ENCODE assay signal across 8 cellular contexts in genomic region chr17:76104140-76104895, GRCh38. TPM values are rescaled to one million over a fixed set of nuclear protein-coding genes. Genes with fewer than 3 reads are reported as not detected.
DNase-seq lines count a peak whose midpoint lies in the region; ATAC-seq and TF ChIP-seq lines count a peak whose summit lies in the region.

No MANE protein-coding gene starts in this region.

- H3K9ac ChIP-seq in skeletal muscle tissue (ENCODE audit: low read depth in 1 of 3, low read length in 3 of 3): peak overlapping the region; percentile 71 to 91 (median 83)

- TF ChIP-seq CTCF in VCaP (conservative IDR thresholded peaks at IDR 0.05): no peak
- TF ChIP-seq CTCF in heart right ventricle (IDR thresholded peaks at IDR 0.05): no peak

- ATAC-seq in heart right ventricle (peak in 3 of 8 donors; percentile 5 to 51 (median 12)), GM18520 (IDR thresholded peaks at IDR 0.05; ENCODE audit: unreplicated experiment) (no peak)

- H3K4me1 ChIP-seq in heart right ventricle (peaks cover 8 to 31% (median 21%) of the 10 kb centered on the region in 9 donors), skeletal muscle tissue (ENCODE audit: control insufficient read depth in 3 of 3, insufficient read depth in 3 of 3, low read length in 3 of 3) (peaks cover 15 to 19% (median 16%) of the 10 kb centered on the region in 3 donors)

- intact Hi-C loops in heart right ventricle (cut with DNase I): loop anchor here in 2 of 10 donors (10.0 kb wide), 2 partner anchors 290 to 300 kb away; no protein-coding TSS in a partner anchor

- H3K27ac ChIP-seq in VCaP (peak overlapping the region; percentile 87), heart right ventricle (peak overlapping the region; percentile 53 to 93 (median 86)), skeletal muscle tissue (ENCODE audit: low read depth, low read length) (peak overlapping the region; percentile 69)

- DNase-seq in H7: peak; percentile 59
- DNase-seq in heart right ventricle: no peak
- no peak for DNase-seq in HuH-7 (ENCODE audit: low spot score)
- no peak for DNase-seq in NAMALWA (ENCODE audit: low spot score)
- no peak for DNase-seq in stimulated activated naive CD4-positive, alpha-beta T cell treated with Interleukin-2 at 50 U/mL for 16 hours (lab: John Stamatoyannopoulos, UW)

- H3K27me3 ChIP-seq in H7 (ENCODE audit: control insufficient read depth, insufficient read depth, low read length) (no peaks in the 10 kb centered on the region), heart right ventricle (no peaks in the 10 kb centered on the region), skeletal muscle tissue (ENCODE audit: control insufficient read depth in 3 of 3, insufficient read depth in 3 of 3, low read length in 3 of 3) (no peaks in the 10 kb centered on the region)

- H3K4me3 ChIP-seq in H7 (ENCODE audit: insufficient read depth, low read depth, low read length) (peak overlapping the region; percentile 89), heart right ventricle (peak overlapping the region in 9 of 10 donors; percentile 52 to 93 (median 85)), skeletal muscle tissue (ENCODE audit: low read length in 3 of 3) (peak overlapping the region; percentile 72 to 95 (median 83))

- H3K9me3 ChIP-seq in heart right ventricle (no peaks in the 10 kb centered on the region), skeletal muscle tissue (ENCODE audit: control insufficient read depth in 3 of 3, low read length in 3 of 3) (no peaks in the 10 kb centered on the region)

- 83 to 87% methylated on average over 28 to 29 of the region's 29 CpGs for WGBS in heart right ventricle, 2 donors

- H3K36me3 ChIP-seq in H7 (replicated peaks; ENCODE audit: control insufficient read depth, insufficient read depth, low read length) (peaks cover 16% of the 10 kb centered on the region), heart right ventricle (peaks cover 0 to 29% (median 14%) of the 10 kb centered on the region in 9 donors), skeletal muscle tissue (ENCODE audit: control insufficient read depth in 3 of 3, insufficient read depth in 3 of 3, low read length in 3 of 3) (peaks cover 18 to 22% (median 19%) of the 10 kb centered on the region in 3 donors)

RNA-seq across cellular contexts. Expression of gene EXOC7, which starts 0.7 kb away (rescaled TPM):
- 80.3 and 87.7 TPM in 2 replicates for total RNA-seq in H7 (2014; rRNA removed; shearing (Covaris generic))
- total RNA-seq in heart right ventricle (10 to 100 TPM; 66.4 to 97.5 (median 87.9) TPM), skeletal muscle tissue (54.8 TPM)
- 10 to 100 TPM; 37.9 to 55.6 TPM for polyA plus RNA-seq in heart right ventricle

RNA-seq across cellular contexts. Expression of gene ZACN, which starts 25.3 kb away (rescaled TPM):
- total RNA-seq in H7 (2014; rRNA removed; shearing (Covaris generic)): 0.48 and 0.59 TPM in 2 replicates
- total RNA-seq in heart right ventricle: not detected
- 1 to 10 TPM; 1.1 to 1.6 TPM for polyA plus RNA-seq in heart right ventricle
- not detected for total RNA-seq in skeletal muscle tissue

RNA-seq across cellular contexts. Expression of gene GALR2, which starts 29.7 kb away (rescaled TPM):
- 1.8 and 2.0 TPM in 2 replicates for total RNA-seq in H7 (2014; rRNA removed; shearing (Covaris generic))
- total RNA-seq in heart right ventricle (not detected), skeletal muscle tissue (not detected)
- polyA plus RNA-seq in heart right ventricle: under 1 TPM in 1 of 2 donors, not detected in 1; 0.10 TPM

RNA-seq across cellular contexts. Expression of gene SRP68, which starts 32.0 kb away (rescaled TPM):
- total RNA-seq in H7 (2014; rRNA removed; shearing (Covaris generic)): 31.4 and 33.4 TPM in 2 replicates
- total RNA-seq in heart right ventricle: 10 to 100 TPM; 53.6 to 69.7 (median 63.1) TPM
- 10 to 100 TPM; 26.2 to 62.1 TPM for polyA plus RNA-seq in heart right ventricle
- total RNA-seq in skeletal muscle tissue: 41.8 TPM

RNA-seq across cellular contexts. Expression of gene FOXJ1, which starts 36.7 kb away (rescaled TPM):
- 2.0 and 3.3 TPM in 2 replicates for total RNA-seq in H7 (2014; rRNA removed; shearing (Covaris generic))
- total RNA-seq in heart right ventricle (not detected), skeletal muscle tissue (under 0.01 TPM)
- polyA plus RNA-seq in heart right ventricle: under 1 TPM in 1 of 2 donors, not detected in 1; 0.03 TPM
